ENCODE assay signal across 40 cellular contexts in genomic region chr7:145490356-145490755, GRCh38.
"Had no signal": no experiment of that assay in that cellular context is flagged by ENCODE, and none has a peak within 500 bp of the region (broad histone marks: within the 10 kb centered on the region; RNA-seq: fewer than 3 reads in every experiment).

No MANE protein-coding gene starts in this region.

- H3K36me3 Mint-ChIP-seq: activated naive CD4-positive, alpha-beta T cell treated with anti-CD3 and anti-CD28 coated beads, Interleukin-2, amount 10 ng/mL, durations not matched to agents 7 days and 5 days; activated naive CD4-positive, alpha-beta T cell treated with anti-CD3 and anti-CD28 coated beads, Interleukin-2, amount 50 U/mL, for 24 hours; activated naive CD8-positive, alpha-beta T cell; activated naive CD8-positive, alpha-beta T cell treated with anti-CD3 and anti-CD28 coated beads for 36 hours; activated naive CD8-positive, alpha-beta T cell treated with anti-CD3 and anti-CD28 coated beads, Interleukin-2, amount 10 ng/mL, durations not matched to agents 7 days and 5 days; brain had no signal

- FAIRE-seq: astrocyte, bronchial epithelial cell had no signal

- H3K9me3 ChIP-seq: adrenal gland, ascending aorta had no signal

- H3K36me3 ChIP-seq: adrenal gland, ascending aorta, brain microvascular endothelial cell, breast epithelium, cardiac muscle cell had no signal

- H3K4me1 ChIP-seq: adrenal gland, ascending aorta, body of pancreas, breast epithelium had no signal

- H3K27me3 Mint-ChIP-seq: activated naive CD4-positive, alpha-beta T cell treated with anti-CD3 and anti-CD28 coated beads, Interleukin-2, amount 10 ng/mL, durations not matched to agents 7 days and 5 days; activated naive CD4-positive, alpha-beta T cell treated with anti-CD3 and anti-CD28 coated beads, Interleukin-2, amount 50 U/mL, for 24 hours; activated naive CD8-positive, alpha-beta T cell; activated naive CD8-positive, alpha-beta T cell treated with anti-CD3 and anti-CD28 coated beads for 36 hours; activated naive CD8-positive, alpha-beta T cell treated with anti-CD3 and anti-CD28 coated beads, Interleukin-2, amount 10 ng/mL, durations not matched to agents 7 days and 5 days; activated naive CD8-positive, alpha-beta T cell treated with anti-CD3 and anti-CD28 coated beads, Interleukin-2, amount 50 U/mL, for 24 hours; activated T-cell treated with anti-CD3 and anti-CD28 coated beads, Interleukin-2, amount 50 U/mL, for 24 hours; activated T-helper 17 cell treated with anti-CD3 and anti-CD28 coated beads, Interleukin-2, amount 50 U/mL, for 72 hours; brain; central memory CD8-positive, alpha-beta T cell had no signal

- H3K4me3 Mint-ChIP-seq: activated naive CD4-positive, alpha-beta T cell treated with anti-CD3 and anti-CD28 coated beads for 36 hours; activated naive CD4-positive, alpha-beta T cell treated with anti-CD3 and anti-CD28 coated beads, Interleukin-2, amount 10 ng/mL, durations not matched to agents 7 days and 5 days; activated naive CD4-positive, alpha-beta T cell treated with anti-CD3 and anti-CD28 coated beads, Interleukin-2, amount 50 U/mL, for 24 hours; activated naive CD8-positive, alpha-beta T cell; activated naive CD8-positive, alpha-beta T cell treated with anti-CD3 and anti-CD28 coated beads for 36 hours; activated naive CD8-positive, alpha-beta T cell treated with anti-CD3 and anti-CD28 coated beads, Interleukin-2, amount 10 ng/mL, durations not matched to agents 7 days and 5 days; activated naive CD8-positive, alpha-beta T cell treated with anti-CD3 and anti-CD28 coated beads, Interleukin-2, amount 50 U/mL, for 24 hours; activated T-cell treated with anti-CD3 and anti-CD28 coated beads, Interleukin-2, amount 50 U/mL, for 24 hours; activated T-cell treated with anti-CD3 and anti-CD28 coated beads, Interleukin-2, amount 50 U/mL, for 4 hours; activated T-cell treated with anti-CD3 and anti-CD28 coated beads, Interleukin-2, amount 50 U/mL, for 72 hours; activated T-helper 1 cell treated with anti-CD3 and anti-CD28 coated beads, Interleukin-12 subunit alpha, Interleukin-12 subunit beta, Interleukin-2, Interleukin-4 antibody, amounts not matched to agents 30 ng/mL and 10 ng/mL and 1 ng/mL, durations not matched to agents 14 hours and 24 hours and 36 hours; activated T-helper 17 cell treated with anti-CD3 and anti-CD28 coated beads, Interleukin-2, amount 50 U/mL, for 72 hours; brain; central memory CD8-positive, alpha-beta T cell had no signal

- H3K4me3 ChIP-seq: adrenal gland, ascending aorta, body of pancreas, breast epithelium, cardiac muscle cell had no signal

- H3K4me1 Mint-ChIP-seq: activated naive CD4-positive, alpha-beta T cell treated with anti-CD3 and anti-CD28 coated beads, Interleukin-2, amount 10 ng/mL, durations not matched to agents 7 days and 5 days; activated naive CD4-positive, alpha-beta T cell treated with anti-CD3 and anti-CD28 coated beads, Interleukin-2, amount 50 U/mL, for 24 hours; activated naive CD8-positive, alpha-beta T cell treated with anti-CD3 and anti-CD28 coated beads for 36 hours; activated naive CD8-positive, alpha-beta T cell treated with anti-CD3 and anti-CD28 coated beads, Interleukin-2, amount 10 ng/mL, durations not matched to agents 7 days and 5 days; activated naive CD8-positive, alpha-beta T cell treated with anti-CD3 and anti-CD28 coated beads, Interleukin-2, amount 50 U/mL, for 24 hours; activated T-helper 17 cell treated with anti-CD3 and anti-CD28 coated beads, Interleukin-2, amount 50 U/mL, for 72 hours; brain; central memory CD8-positive, alpha-beta T cell had no signal

- H3K27ac Mint-ChIP-seq: activated naive CD4-positive, alpha-beta T cell treated with anti-CD3 and anti-CD28 coated beads for 36 hours; activated naive CD4-positive, alpha-beta T cell treated with anti-CD3 and anti-CD28 coated beads, Interleukin-2, amount 10 ng/mL, durations not matched to agents 7 days and 5 days; activated naive CD4-positive, alpha-beta T cell treated with anti-CD3 and anti-CD28 coated beads, Interleukin-2, amount 50 U/mL, for 24 hours; activated naive CD4-positive, alpha-beta T cell treated with anti-CD3 and anti-CD28 coated beads, Interleukin-2, amount 50 U/mL, for 72 hours; activated naive CD8-positive, alpha-beta T cell; activated naive CD8-positive, alpha-beta T cell treated with anti-CD3 and anti-CD28 coated beads for 36 hours; activated naive CD8-positive, alpha-beta T cell treated with anti-CD3 and anti-CD28 coated beads, Interleukin-2, amount 10 ng/mL, durations not matched to agents 7 days and 5 days; activated naive CD8-positive, alpha-beta T cell treated with anti-CD3 and anti-CD28 coated beads, Interleukin-2, amount 50 U/mL, for 24 hours; activated T-cell treated with anti-CD3 and anti-CD28 coated beads, Interleukin-2, amount 50 U/mL, for 24 hours; activated T-cell treated with anti-CD3 and anti-CD28 coated beads, Interleukin-2, amount 50 U/mL, for 72 hours; activated T-helper 1 cell treated with anti-CD3 and anti-CD28 coated beads, Interleukin-12 subunit alpha, Interleukin-12 subunit beta, Interleukin-2, Interleukin-4 antibody, amounts not matched to agents 30 ng/mL and 10 ng/mL and 1 ng/mL, durations not matched to agents 14 hours and 24 hours and 36 hours; activated T-helper 17 cell treated with anti-CD3 and anti-CD28 coated beads, Interleukin-2, amount 50 U/mL, for 72 hours; activated T-helper 2 cell treated with anti-CD3 and anti-CD28 coated beads, Interferon-gamma antibody, Interleukin-2, Interleukin-4, amounts not matched to agents 10 μg/mL and 5 μg/mL and 100 μg/mL, durations not matched to agents 14 hours and 24 hours and 36 hours; brain had no signal

- ATAC-seq: activated naive CD4-positive, alpha-beta T cell treated with anti-CD3 and anti-CD28 coated beads, Interleukin-2, amount 50 U/mL, for 72 hours; activated naive CD8-positive, alpha-beta T cell treated with anti-CD3 and anti-CD28 coated beads, Interleukin-2, amount 50 U/mL, for 24 hours; activated T-cell treated with anti-CD3 and anti-CD28 coated beads, Interleukin-2, amount 50 U/mL, for 4 hours; activated T-cell treated with anti-CD3 and anti-CD28 coated beads, Interleukin-2, amount 50 U/mL, for 72 hours; activated T-helper 17 cell treated with anti-CD3 and anti-CD28 coated beads, Interleukin-2, amount 50 U/mL, for 72 hours; body of pancreas had no signal

- H3K27ac ChIP-seq: adrenal gland, ascending aorta, body of pancreas, brain microvascular endothelial cell, breast epithelium, cardiac muscle cell had no signal

- H3K27me3 ChIP-seq: adrenal gland, ascending aorta, body of pancreas, brain microvascular endothelial cell, breast epithelium, cardiac muscle cell had no signal

- DNase-seq: activated effector memory CD4-positive, alpha-beta T cell treated with anti-CD3 and anti-CD28 coated beads, Interleukin-2, amount 50 U/mL, for 16 hours; activated effector memory CD4-positive, alpha-beta T cell treated with Interleukin-2 at 50 U/mL for 16 hours; activated gamma-delta T cell; activated gamma-delta T cell treated with Interleukin-2 at 50 U/mL for 16 hours; activated naive CD4-positive, alpha-beta T cell; activated naive CD4-positive, alpha-beta T cell treated with anti-CD3 and anti-CD28 coated beads for 36 hours; activated naive CD4-positive, alpha-beta T cell treated with anti-CD3 and anti-CD28 coated beads, Interleukin-2, amount 10 ng/mL, durations not matched to agents 7 days and 5 days; activated naive CD4-positive, alpha-beta T cell treated with anti-CD3 and anti-CD28 coated beads, Interleukin-2, amount 50 U/mL, for 16 hours; activated naive CD4-positive, alpha-beta T cell treated with Interleukin-2 at 50 U/mL for 16 hours; activated naive CD8-positive, alpha-beta T cell treated with anti-CD3 and anti-CD28 coated beads for 36 hours; activated naive CD8-positive, alpha-beta T cell treated with anti-CD3 and anti-CD28 coated beads, Interleukin-2, amount 10 ng/mL, durations not matched to agents 7 days and 5 days; activated naive CD8-positive, alpha-beta T cell treated with anti-CD3 and anti-CD28 coated beads, Interleukin-2, amount 50 U/mL, for 24 hours; activated T-cell treated with anti-CD3 and anti-CD28 coated beads, Interleukin-2, amount 50 U/mL, for 1 hour; activated T-cell treated with anti-CD3 and anti-CD28 coated beads, Interleukin-2, amount 50 U/mL, for 24 hours; activated T-cell treated with anti-CD3 and anti-CD28 coated beads, Interleukin-2, amount 50 U/mL, for 4 hours; activated T-cell treated with anti-CD3 and anti-CD28 coated beads, Interleukin-2, amount 50 U/mL, for 48 hours; activated T-cell treated with anti-CD3 and anti-CD28 coated beads, Interleukin-2, amount 50 U/mL, for 72 hours; adrenal gland; amniotic stem cell; amygdala; anterior cingulate cortex; aorta; body of pancreas; brain microvascular endothelial cell; caudate nucleus; central memory CD4-positive, alpha-beta T cell; cerebellar nuclear complex had no signal
